1 cellular context compared by ENCODE assay signal in genomic region chr9:127280880-127281660, GRCh38.
TF ChIP-seq lines count a peak whose summit lies in the region.

No MANE protein-coding gene starts in this region.

TF ChIP-seq in GM23338, 12 proteins besides CTCF, POLR2A, EP300 and RAD21 (continued from another document):
- TF ChIP-seq REST (IDR thresholded peaks at IDR 0.05; ENCODE audit: unreplicated experiment) (no peak), CREB1 (CRISPR knock-in tag; IDR thresholded peaks at IDR 0.05; ENCODE audit: low read depth) (no peak), POLR2AphosphoS5 (IDR thresholded peaks at IDR 0.05; ENCODE audit: low read depth) (no peak), EZH2 (IDR thresholded peaks at IDR 0.05; ENCODE audit: low read depth, unreplicated experiment) (no peak)
- TF ChIP-seq, protein P1, sequence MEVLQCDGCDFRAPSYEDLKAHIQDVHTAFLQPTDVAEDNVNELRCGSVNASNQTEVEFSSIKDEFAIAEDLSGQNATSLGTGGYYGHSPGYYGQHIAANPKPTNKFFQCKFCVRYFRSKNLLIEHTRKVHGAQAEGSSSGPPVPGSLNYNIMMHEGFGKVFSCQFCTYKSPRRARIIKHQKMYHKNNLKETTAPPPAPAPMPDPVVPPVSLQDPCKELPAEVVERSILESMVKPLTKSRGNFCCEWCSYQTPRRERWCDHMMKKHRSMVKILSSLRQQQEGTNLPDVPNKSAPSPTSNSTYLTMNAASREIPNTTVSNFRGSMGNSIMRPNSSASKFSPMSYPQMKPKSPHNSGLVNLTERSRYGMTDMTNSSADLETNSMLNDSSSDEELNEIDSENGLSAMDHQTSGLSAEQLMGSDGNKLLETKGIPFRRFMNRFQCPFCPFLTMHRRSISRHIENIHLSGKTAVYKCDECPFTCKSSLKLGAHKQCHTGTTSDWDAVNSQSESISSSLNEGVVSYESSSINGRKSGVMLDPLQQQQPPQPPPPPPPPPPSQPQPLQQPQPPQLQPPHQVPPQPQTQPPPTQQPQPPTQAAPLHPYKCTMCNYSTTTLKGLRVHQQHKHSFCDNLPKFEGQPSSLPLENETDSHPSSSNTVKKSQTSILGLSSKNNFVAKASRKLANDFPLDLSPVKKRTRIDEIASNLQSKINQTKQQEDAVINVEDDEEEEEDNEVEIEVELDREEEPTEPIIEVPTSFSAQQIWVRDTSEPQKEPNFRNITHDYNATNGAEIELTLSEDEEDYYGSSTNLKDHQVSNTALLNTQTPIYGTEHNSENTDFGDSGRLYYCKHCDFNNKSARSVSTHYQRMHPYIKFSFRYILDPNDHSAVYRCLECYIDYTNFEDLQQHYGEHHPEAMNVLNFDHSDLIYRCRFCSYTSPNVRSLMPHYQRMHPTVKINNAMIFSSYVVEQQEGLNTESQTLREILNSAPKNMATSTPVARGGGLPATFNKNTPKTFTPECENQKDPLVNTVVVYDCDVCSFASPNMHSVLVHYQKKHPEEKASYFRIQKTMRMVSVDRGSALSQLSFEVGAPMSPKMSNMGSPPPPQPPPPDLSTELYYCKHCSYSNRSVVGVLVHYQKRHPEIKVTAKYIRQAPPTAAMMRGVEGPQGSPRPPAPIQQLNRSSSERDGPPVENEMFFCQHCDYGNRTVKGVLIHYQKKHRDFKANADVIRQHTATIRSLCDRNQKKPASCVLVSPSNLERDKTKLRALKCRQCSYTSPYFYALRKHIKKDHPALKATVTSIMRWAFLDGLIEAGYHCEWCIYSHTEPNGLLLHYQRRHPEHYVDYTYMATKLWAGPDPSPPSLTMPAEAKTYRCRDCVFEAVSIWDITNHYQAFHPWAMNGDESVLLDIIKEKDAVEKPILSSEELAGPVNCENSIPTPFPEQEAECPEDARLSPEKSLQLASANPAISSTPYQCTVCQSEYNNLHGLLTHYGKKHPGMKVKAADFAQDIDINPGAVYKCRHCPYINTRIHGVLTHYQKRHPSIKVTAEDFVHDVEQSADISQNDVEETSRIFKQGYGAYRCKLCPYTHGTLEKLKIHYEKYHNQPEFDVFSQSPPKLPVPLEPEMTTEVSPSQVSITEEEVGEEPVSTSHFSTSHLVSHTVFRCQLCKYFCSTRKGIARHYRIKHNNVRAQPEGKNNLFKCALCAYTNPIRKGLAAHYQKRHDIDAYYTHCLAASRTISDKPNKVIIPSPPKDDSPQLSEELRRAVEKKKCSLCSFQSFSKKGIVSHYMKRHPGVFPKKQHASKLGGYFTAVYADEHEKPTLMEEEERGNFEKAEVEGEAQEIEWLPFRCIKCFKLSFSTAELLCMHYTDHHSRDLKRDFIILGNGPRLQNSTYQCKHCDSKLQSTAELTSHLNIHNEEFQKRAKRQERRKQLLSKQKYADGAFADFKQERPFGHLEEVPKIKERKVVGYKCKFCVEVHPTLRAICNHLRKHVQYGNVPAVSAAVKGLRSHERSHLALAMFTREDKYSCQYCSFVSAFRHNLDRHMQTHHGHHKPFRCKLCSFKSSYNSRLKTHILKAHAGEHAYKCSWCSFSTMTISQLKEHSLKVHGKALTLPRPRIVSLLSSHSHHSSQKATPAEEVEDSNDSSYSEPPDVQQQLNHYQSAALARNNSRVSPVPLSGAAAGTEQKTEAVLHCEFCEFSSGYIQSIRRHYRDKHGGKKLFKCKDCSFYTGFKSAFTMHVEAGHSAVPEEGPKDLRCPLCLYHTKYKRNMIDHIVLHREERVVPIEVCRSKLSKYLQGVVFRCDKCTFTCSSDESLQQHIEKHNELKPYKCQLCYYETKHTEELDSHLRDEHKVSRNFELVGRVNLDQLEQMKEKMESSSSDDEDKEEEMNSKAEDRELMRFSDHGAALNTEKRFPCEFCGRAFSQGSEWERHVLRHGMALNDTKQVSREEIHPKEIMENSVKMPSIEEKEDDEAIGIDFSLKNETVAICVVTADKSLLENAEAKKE (CRISPR knock-in tag; IDR thresholded peaks at IDR 0.05): no peak
